Comparison of ENCODE assay signal across 24 cellular contexts in the genomic region with DNA sequence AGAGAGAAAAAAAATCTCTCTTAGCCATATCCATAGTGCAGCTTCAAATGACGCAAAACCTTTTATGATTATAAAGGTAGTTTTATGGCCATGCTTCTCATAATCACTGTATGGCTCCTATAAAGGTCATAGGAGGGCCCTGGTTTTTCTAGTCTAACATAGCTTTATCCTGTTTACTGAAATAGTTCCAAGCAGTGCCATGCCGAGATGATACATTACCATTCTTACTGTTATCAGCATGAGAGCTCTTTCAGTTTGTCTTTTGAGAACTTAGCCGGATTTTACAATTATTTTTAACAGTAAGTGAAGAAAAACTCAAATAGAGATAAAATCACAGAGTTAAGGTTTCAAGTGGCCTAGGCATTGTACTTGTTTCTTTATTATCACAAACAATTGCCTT. TPM values are rescaled to one million over a fixed set of nuclear protein-coding genes. Genes with fewer than 3 reads are reported as not detected.
"Had no signal": no experiment of that assay in that cellular context is flagged by ENCODE, and none has a peak within 500 bp of the region (broad histone marks: within the 10 kb centered on the region; RNA-seq: fewer than 3 reads in every experiment).

No MANE protein-coding gene starts in this region.

- DNase-seq: activated CD4-positive, alpha-beta memory T cell treated with anti-CD3 and anti-CD28 coated beads for 36 hours; activated CD4-positive, alpha-beta T cell treated with anti-CD3 and anti-CD28 coated beads for 36 hours; activated naive CD4-positive, alpha-beta T cell; activated naive CD8-positive, alpha-beta T cell treated with anti-CD3 and anti-CD28 coated beads for 36 hours; amygdala; dermis blood vessel endothelial cell; effector memory CD4-positive, alpha-beta T cell; foreskin melanocyte; glutamatergic neuron; hypothalamus; midbrain; nephron progenitor cell; occipital lobe; stimulated activated CD4-positive, alpha-beta T cell treated with anti-CD3 and anti-CD28 coated beads, Interleukin-2, amount 100 ng/mL, for 24 hours; stimulated activated naive CD4-positive, alpha-beta T cell treated with Interleukin-2 at 50 U/mL for 16 hours; T-helper 2 cell; thyroid gland had no signal

- FAIRE-seq: keratinocyte, TTC549 had no signal

- H3K4me3 ChIP-seq: cardiac muscle cell, lung, thyroid gland had no signal

- ATAC-seq: activated CD4-positive, alpha-beta T cell treated with anti-CD3 and anti-CD28 coated beads for 36 hours; activated T-helper 17 cell treated with anti-CD3 and anti-CD28 coated beads, Interleukin-2, amount 50 U/mL, for 72 hours; left lobe of liver; WTC11 had no signal

- H3K4me1 ChIP-seq: thyroid gland had no signal

- H3K27ac ChIP-seq: cardiac muscle cell, thyroid gland had no signal

- H3K36me3 ChIP-seq: cardiac muscle cell, thyroid gland had no signal

- H3K9me3 ChIP-seq: thyroid gland had no signal

- H3K27me3 ChIP-seq: cardiac muscle cell, thyroid gland had no signal

RNA-seq across cellular contexts. Expression of a gene that starts 35.2 kb away (rescaled TPM):
- total RNA-seq: activated CD4-positive, alpha-beta memory T cell treated with anti-CD3 and anti-CD28 coated beads for 36 hours; activated CD4-positive, alpha-beta T cell treated with anti-CD3 and anti-CD28 coated beads for 36 hours; activated naive CD8-positive, alpha-beta T cell treated with anti-CD3 and anti-CD28 coated beads for 36 hours; activated T-helper 17 cell treated with anti-CD3 and anti-CD28 coated beads, Interleukin-2, amount 50 U/mL, for 72 hours had no signal
- polyA plus RNA-seq: keratinocyte had no signal
